ENCODE assay signal across 8 cellular contexts in genomic region chr11:13962562-13963168, GRCh38. TPM values are rescaled to one million over a fixed set of nuclear protein-coding genes. Genes with fewer than 3 reads are reported as not detected.
DNase-seq lines count a peak whose midpoint lies in the region; ATAC-seq and TF ChIP-seq lines count a peak whose summit lies in the region.

Gene SPON1, plus strand, starts transcription at chr11:13962723. Its CDS starts 182 bp downstream, at chr11:13962905.

- POLR2A ChIA-PET in BJ (lab: Charles Lee) = no interaction called here

- H3K4me2 ChIP-seq in MM.1S (ENCODE audit: low read depth, low read length) = no peak within 1 kb of the TSS

- H3K27me3 ChIP-seq in BJ (ENCODE audit: control insufficient read depth, insufficient read depth, low read length) (peaks cover 41% of the 10 kb centered on the region), Peyer's patch (no peaks in the 10 kb centered on the region), spleen (replicated peaks in 1 of 7) (peaks cover 5 to 94% (median 53%) of the 10 kb centered on the region in 7 donors), MM.1S (replicated peaks; ENCODE audit: insufficient read depth, low read length) (0 out of 2 replicates have a peak, but pooled peaks cover 5% of the 10 kb centered on the region)

- H4K20me1 ChIP-seq in MM.1S (ENCODE audit: insufficient read depth, low read length) = no peaks in the 10 kb centered on the region

- TF ChIP-seq POLR2A in Peyer's patch (IDR thresholded peaks at IDR 0.05) = peak in 1 of 2 donors; percentile 35
- TF ChIP-seq POLR2A in spleen (IDR thresholded peaks at IDR 0.05) = no peak

- peak within 1 kb of the TSS; percentile 8; the same call in 1 of the 2 replicates for H3K4me3 ChIP-seq in BJ (ENCODE audit: low read depth, low read length)
- H3K4me3 ChIP-seq in Peyer's patch = peak within 1 kb of the TSS; percentile 36 to 68 (median 53)
- peak within 1 kb of the TSS; percentile 29 for H3K4me3 ChIP-seq in astrocyte of the cerebellum (ENCODE audit: low read depth, low read length)
- H3K4me3 ChIP-seq in iPS-18c (ENCODE audit: insufficient read depth, low read depth, low read length) = peak within 1 kb of the TSS; percentile 50
- peak within 1 kb of the TSS; percentile 16 to 67 (median 40) for H3K4me3 ChIP-seq in spleen
- H3K4me3 ChIP-seq in MM.1S (ENCODE audit: low read length) = no peak within 1 kb of the TSS

- H3F3A ChIP-seq in MM.1S (ENCODE audit: insufficient read depth, low read length) = no peaks in the 10 kb centered on the region

- H3K27ac ChIP-seq in Peyer's patch = peak within 1 kb of the TSS; percentile 34 to 88 (median 80)
- peak within 1 kb of the TSS in 3 of 8 donors; percentile 20 to 65 (median 52) for H3K27ac ChIP-seq in spleen
- H3K27ac ChIP-seq in MM.1S (ENCODE audit: low read length) = no peak within 1 kb of the TSS

- H3K79me2 ChIP-seq in MM.1S (ENCODE audit: low read length) = no peaks in the 10 kb centered on the region

- no peak within 1 kb of the TSS for H3K9ac ChIP-seq in MM.1S (ENCODE audit: low read length)

- H3K9me3 ChIP-seq in Peyer's patch (no peaks in the 10 kb centered on the region), iPS-18c (ENCODE audit: control insufficient read depth, insufficient read depth, low read length) (no peaks in the 10 kb centered on the region), spleen (no peaks in the 10 kb centered on the region), MM.1S (replicated peaks; ENCODE audit: insufficient read depth, low read length) (no peaks in the 10 kb centered on the region)

- ATAC-seq in HG03175 (IDR thresholded peaks at IDR 0.05; ENCODE audit: unreplicated experiment) = no peak
- ATAC-seq in HG02678 (IDR thresholded peaks at IDR 0.05; ENCODE audit: unreplicated experiment) = no peak

- H3K36me3 ChIP-seq in BJ (ENCODE audit: control insufficient read depth, insufficient read depth, low read length) (no peaks in the 10 kb centered on the region), Peyer's patch (no peaks in the 10 kb centered on the region), spleen (no peaks in the 10 kb centered on the region), MM.1S (replicated peaks; ENCODE audit: insufficient read depth, low read length) (no peaks in the 10 kb centered on the region)

- no peak for DNase-seq in BJ (ENCODE audit: low read depth)
- peak in 2 of 3 donors; percentile 56 to 69 for DNase-seq in Peyer's patch
- no peak for DNase-seq in astrocyte of the cerebellum (ENCODE audit: low read depth)
- peak; percentile 79 for DNase-seq in spleen
- DNase-seq in MM.1S = no peak

- in situ Hi-C loops in astrocyte of the cerebellum (cut with HindIII; ENCODE audit: low sequenced_read_pairs) = no loop called here

- WGBS in spleen, 5 donors = 1 to 6% (median 2%) methylated on average over 34 to 74 of the region's 74 CpGs

- H3K9me2 ChIP-seq in MM.1S (replicated peaks; ENCODE audit: insufficient read depth, low read length) = no peaks in the 10 kb centered on the region

- H3K4me1 ChIP-seq in Peyer's patch = peaks cover 0 to 27% (median 3%) of the 10 kb centered on the region in 4 donors
- H3K4me1 ChIP-seq in spleen = peaks cover 4 to 31% (median 27%) of the 10 kb centered on the region in 6 donors
- H3K4me1 ChIP-seq in MM.1S (ENCODE audit: low read length) = no peaks in the 10 kb centered on the region

- H2AFZ ChIP-seq in MM.1S (ENCODE audit: low read length) = no peak within 1 kb of the TSS

- TF ChIP-seq CTCF in BJ (IDR thresholded peaks at IDR 0.05; ENCODE audit: insufficient read depth, low read depth, low read length) (no peak), Peyer's patch (IDR thresholded peaks at IDR 0.05) (no peak), astrocyte of the cerebellum (IDR thresholded peaks at IDR 0.05; ENCODE audit: low read depth, low read length, missing control alignments) (no peak), spleen (IDR thresholded peaks at IDR 0.05 in 8 of 11, conservative IDR thresholded peaks at IDR 0.05 in 3 of 11) (no peak), MM.1S (IDR thresholded peaks at IDR 0.05; ENCODE audit: low read length) (no peak)

- CTCF ChIA-PET in BJ (lab: Yijun Ruan, JAX) = interaction anchor here (1.3 to 1.7 kb wide), 2 partner anchors 8 to 186 kb away, joined by 3 to 6 read pairs; no protein-coding TSS in a partner anchor

- intact Hi-C loops in spleen (cut with DNase I; ENCODE audit: low total_unique reads) = no loop called here

RNA-seq across cellular contexts. Expression of gene SPON1, which starts in this region (rescaled TPM):
- polyA plus RNA-seq in BJ (2011; rRNA removed) (not detected in 2 replicates), spleen (1 to 10 TPM in 2 of 3 donors, under 1 TPM in 1; 0.72 to 3.4 (median 2.4) TPM)
- polyA minus RNA-seq in BJ (2011; rRNA and poly(A)+ RNA removed) = not detected in 2 replicates
- total RNA-seq in Peyer's patch (10 to 100 TPM; 26.4 to 53.8 (median 48.3) TPM), spleen (10 to 100 TPM in 5 of 7 donors, 1 to 10 TPM in 2; 5.5 to 99.2 (median 10.9) TPM)

Comparison
In these comparisons a context has a peak if more than half of its experiments do, and no peak if none do; other contexts are left out.
1. DNase-seq: peak in Peyer's patch (2 of 3) and spleen (single experiment); none in BJ (single experiment), astrocyte of the cerebellum (single experiment) and MM.1S (single experiment).